Comparison of ENCODE assay signal across 8 cellular contexts in genomic region chr20:60206259-60206658, GRCh38.
DNase-seq lines count a peak whose midpoint lies in the region; ATAC-seq and TF ChIP-seq lines count a peak whose summit lies in the region.

No MANE protein-coding gene starts in this region.

- no peak overlapping the region for H4K5ac ChIP-seq in mesendoderm (ENCODE audit: low read length)

- peak in 2 of 56 donors; percentile 15 to 17 for TF ChIP-seq CTCF in dorsolateral prefrontal cortex (IDR thresholded peaks at IDR 0.05 in 54 of 56, conservative IDR thresholded peaks at IDR 0.05 in 2 of 56; ENCODE audit: low read depth in 1 of 56, partially characterized antibody in 56 of 56)

- no CpG with 5 or more reads among the region's 3 CpGs for WGBS in mesendoderm (ENCODE audit: extremely low coverage, insufficient coverage, low lambda C conversion rate)

- no peak overlapping the region for H3K4me3 Mint-ChIP-seq in activated CD8-positive, alpha-beta T cell treated with anti-CD3 and anti-CD28 coated beads, Interleukin-2, amount 10 ng/mL, durations not matched to agents 7 days and 5 days

- H3K23ac ChIP-seq in mesendoderm (ENCODE audit: low read length): no peak overlapping the region

- H3K4me1 ChIP-seq in mesendoderm (ENCODE audit: control insufficient read depth, low read depth, low read length): no peaks in the 10 kb centered on the region
- no peaks in the 10 kb centered on the region for H3K4me1 ChIP-seq in HAP-1

- no peaks in the 10 kb centered on the region for H3K79me2 ChIP-seq in mesendoderm (ENCODE audit: control insufficient read depth, insufficient read depth, low read length)

- intact Hi-C loops in dorsolateral prefrontal cortex (cut with DNase I): loop anchor here in 1 of 2 donors (10.0 kb wide), 1 partner anchor 251 kb away; the partner anchor contains the start of gene CDH26

- no peak overlapping the region for H3K27ac ChIP-seq in mesendoderm (ENCODE audit: low read depth, low read length)
- no peak overlapping the region for H3K27ac ChIP-seq in dorsolateral prefrontal cortex

- H3K4me1 Mint-ChIP-seq in activated CD8-positive, alpha-beta T cell treated with anti-CD3 and anti-CD28 coated beads, Interleukin-2, amount 10 ng/mL, durations not matched to agents 7 days and 5 days (ENCODE audit: low read depth): peaks cover 3% of the 10 kb centered on the region

- no peaks in the 10 kb centered on the region for H3K36me3 ChIP-seq in mesendoderm (ENCODE audit: control insufficient read depth, insufficient read depth, low read length)
- no peaks in the 10 kb centered on the region for H3K36me3 ChIP-seq in HAP-1 (replicated peaks)

- H2BK120ac ChIP-seq in mesendoderm (ENCODE audit: low read depth, low read length): no peak overlapping the region

- POLR2A ChIA-PET in activated CD8-positive, alpha-beta T cell treated with anti-CD3 and anti-CD28 coated beads, Interleukin-2, amount 10 ng/mL, durations not matched to agents 7 days and 5 days (lab: Charles Lee): no interaction called here

- no peak overlapping the region for H3K56ac ChIP-seq in mesendoderm (ENCODE audit: low read length)

- CTCF ChIA-PET in activated CD8-positive, alpha-beta T cell treated with anti-CD3 and anti-CD28 coated beads, Interleukin-2, amount 10 ng/mL, durations not matched to agents 7 days and 5 days (lab: Charles Lee): interaction anchor here (1.2 to 1.7 kb wide), 3 partner anchors 13 to 256 kb away, joined by 3 to 13 read pairs (median 4); no protein-coding TSS in a partner anchor

- H2BK15ac ChIP-seq in mesendoderm (replicated peaks; ENCODE audit: low read depth): no peak overlapping the region

- no peak overlapping the region for H4K8ac ChIP-seq in mesendoderm (ENCODE audit: low read depth, low read length)

- H2BK5ac ChIP-seq in mesendoderm (ENCODE audit: low read length): no peak overlapping the region

- H3K9me3 ChIP-seq in HAP-1: no peaks in the 10 kb centered on the region

- H3K79me1 ChIP-seq in mesendoderm (ENCODE audit: low read length): no peaks in the 10 kb centered on the region

- ATAC-seq in activated CD8-positive, alpha-beta T cell treated with anti-CD3 and anti-CD28 coated beads, Interleukin-2, amount 10 ng/mL, durations not matched to agents 7 days and 5 days: no peak
- ATAC-seq in GM19395 (IDR thresholded peaks at IDR 0.05; ENCODE audit: unreplicated experiment): no peak

- no peaks in the 10 kb centered on the region for H3K9me3 Mint-ChIP-seq in activated CD8-positive, alpha-beta T cell treated with anti-CD3 and anti-CD28 coated beads, Interleukin-2, amount 10 ng/mL, durations not matched to agents 7 days and 5 days (ENCODE audit: insufficient read depth)

- H3K4ac ChIP-seq in mesendoderm (ENCODE audit: low read depth, low read length): no peak overlapping the region

- H3K4me3 ChIP-seq in mesendoderm (ENCODE audit: low read length): no peak overlapping the region
- H3K4me3 ChIP-seq in dorsolateral prefrontal cortex: no peak overlapping the region
- no peak overlapping the region for H3K4me3 ChIP-seq in HAP-1

- H3K36me3 Mint-ChIP-seq in activated CD8-positive, alpha-beta T cell treated with anti-CD3 and anti-CD28 coated beads, Interleukin-2, amount 10 ng/mL, durations not matched to agents 7 days and 5 days (ENCODE audit: low read depth): no peaks in the 10 kb centered on the region

- no peak overlapping the region for H3K27ac Mint-ChIP-seq in activated CD8-positive, alpha-beta T cell treated with anti-CD3 and anti-CD28 coated beads, Interleukin-2, amount 10 ng/mL, durations not matched to agents 7 days and 5 days

- no peak overlapping the region for H2AK5ac ChIP-seq in mesendoderm (ENCODE audit: low read length)

- H3K27me3 Mint-ChIP-seq in activated CD8-positive, alpha-beta T cell treated with anti-CD3 and anti-CD28 coated beads, Interleukin-2, amount 10 ng/mL, durations not matched to agents 7 days and 5 days (ENCODE audit: low read depth): peaks cover 2% of the 10 kb centered on the region

- H3K4me2 ChIP-seq in mesendoderm (ENCODE audit: low read length): no peak overlapping the region

- no peak overlapping the region for H3K18ac ChIP-seq in mesendoderm (ENCODE audit: low read length)

- in situ Hi-C loops in HAP-1 (cut with MboI; ENCODE audit: low sequenced_read_pairs): loop anchor here (25.0 kb wide), 1 partner anchor 1681 kb away; no protein-coding TSS in a partner anchor

- no peak overlapping the region for H3K9ac ChIP-seq in mesendoderm (ENCODE audit: low read length)

- peak; percentile 69 for DNase-seq in DMS 273 (lab: John Stamatoyannopoulos, UW; ENCODE audit: unreplicated experiment)
- DNase-seq in DMS 273 treated with DMSO at 0.1 percent for 48 hours (lab: John Stamatoyannopoulos, UW): no peak
- peak; percentile 79 for DNase-seq in M059J (ENCODE audit: low read depth)
- DNase-seq in activated CD8-positive, alpha-beta T cell treated with anti-CD3 and anti-CD28 coated beads, Interleukin-2, amount 10 ng/mL, durations not matched to agents 7 days and 5 days: peak; percentile 35
- peak; percentile 88 for DNase-seq in mesendoderm
- DNase-seq in dorsolateral prefrontal cortex: no peak
- no peak for DNase-seq in HAP-1 (ENCODE audit: low spot score in 2 of 2)

- H3K27me3 ChIP-seq in mesendoderm (ENCODE audit: insufficient read depth, low read length, poor library complexity): no peaks in the 10 kb centered on the region
- H3K27me3 ChIP-seq in dorsolateral prefrontal cortex: peaks cover 0 to 9% (median 0%) of the 10 kb centered on the region in 45 donors
- no peaks in the 10 kb centered on the region for H3K27me3 ChIP-seq in HAP-1 (ENCODE audit: low read depth)

Comparison
In these comparisons a context has a peak if more than half of its experiments do, and no peak if none do; other contexts are left out.
1. DNase-seq: peak in DMS 273 (single experiment), M059J (single experiment), activated CD8-positive, alpha-beta T cell treated with anti-CD3 and anti-CD28 coated beads, Interleukin-2, amount 10 ng/mL, durations not matched to agents 7 days and 5 days (single experiment) and mesendoderm (single experiment); none in DMS 273 treated with DMSO at 0.1 percent for 48 hours (single experiment), dorsolateral prefrontal cortex (0 of 10) and HAP-1 (0 of 2).